Comparison of ENCODE assay signal across 1 cellular context in genomic region chr20:9397928-9398327, GRCh38.
TF ChIP-seq lines count a peak whose summit lies in the region.

No MANE protein-coding gene starts in this region.

TF ChIP-seq in GM12878, 131 proteins besides CTCF, POLR2A, EP300 and RAD21 (continued from another document):
- TF ChIP-seq CHD4 (IDR thresholded peaks at IDR 0.05) (no peak), E2F4 (IDR thresholded peaks at IDR 0.05; ENCODE audit: low read depth, low read length) (no peak), ZBTB4 (CRISPR knock-in tag; IDR thresholded peaks at IDR 0.05) (no peak), DPF2 (IDR thresholded peaks at IDR 0.05) (no peak), EZH2 (IDR thresholded peaks at IDR 0.05; ENCODE audit: borderline replicate concordance, control insufficient read depth, low read depth, low read length) (no peak), CBFB (IDR thresholded peaks at IDR 0.05; ENCODE audit: low read depth) (no peak), SIN3A (IDR thresholded peaks at IDR 0.05; ENCODE audit: low read depth, low read length) (no peak), CREB1 (IDR thresholded peaks at IDR 0.05; ENCODE audit: low read depth) (no peak), MAX (IDR thresholded peaks at IDR 0.05; ENCODE audit: low read depth, low read length) (no peak), SPI1 (IDR thresholded peaks at IDR 0.05; ENCODE audit: borderline replicate concordance, insufficient read depth, low read depth, low read length) (peak; percentile 90)
